ENCODE assay signal across 1 cellular context in genomic region chr20:22385602-22386299, GRCh38.
A peak's percentile ranks its signal among the peaks of the same experiment; 100 is the strongest.
TF ChIP-seq lines count a peak whose summit lies in the region.

No MANE protein-coding gene starts in this region.

TF ChIP-seq in HepG2, 621 proteins besides CTCF, POLR2A, EP300 and RAD21 (continued from another document and continues in another):
- no peak for TF ChIP-seq ZNF687 (CRISPR knock-in tag; IDR thresholded peaks at IDR 0.05)
- no peak for TF ChIP-seq SUZ12 (IDR thresholded peaks at IDR 0.05; ENCODE audit: low read depth, low read length)
- TF ChIP-seq KAT2B (IDR thresholded peaks at IDR 0.05; ENCODE audit: borderline replicate concordance, low read depth, low read length), result no peak
- no peak for TF ChIP-seq ZNF792 (CRISPR knock-in tag; IDR thresholded peaks at IDR 0.05)
- TF ChIP-seq HDAC1 (CRISPR knock-in tag; IDR thresholded peaks at IDR 0.05), result no peak
- TF ChIP-seq TCF12 (IDR thresholded peaks at IDR 0.05), result no peak
- no peak for TF ChIP-seq TCF12 (CRISPR knock-in tag; IDR thresholded peaks at IDR 0.05)
- TF ChIP-seq, protein P1, sequence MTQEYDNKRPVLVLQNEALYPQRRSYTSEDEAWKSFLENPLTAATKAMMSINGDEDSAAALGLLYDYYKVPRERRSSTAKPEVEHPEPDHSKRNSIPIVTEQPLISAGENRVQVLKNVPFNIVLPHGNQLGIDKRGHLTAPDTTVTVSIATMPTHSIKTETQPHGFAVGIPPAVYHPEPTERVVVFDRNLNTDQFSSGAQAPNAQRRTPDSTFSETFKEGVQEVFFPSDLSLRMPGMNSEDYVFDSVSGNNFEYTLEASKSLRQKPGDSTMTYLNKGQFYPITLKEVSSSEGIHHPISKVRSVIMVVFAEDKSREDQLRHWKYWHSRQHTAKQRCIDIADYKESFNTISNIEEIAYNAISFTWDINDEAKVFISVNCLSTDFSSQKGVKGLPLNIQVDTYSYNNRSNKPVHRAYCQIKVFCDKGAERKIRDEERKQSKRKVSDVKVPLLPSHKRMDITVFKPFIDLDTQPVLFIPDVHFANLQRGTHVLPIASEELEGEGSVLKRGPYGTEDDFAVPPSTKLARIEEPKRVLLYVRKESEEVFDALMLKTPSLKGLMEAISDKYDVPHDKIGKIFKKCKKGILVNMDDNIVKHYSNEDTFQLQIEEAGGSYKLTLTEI (CRISPR knock-in tag; conservative IDR thresholded peaks at IDR 0.05), result no peak
- TF ChIP-seq ZUFSP (CRISPR knock-in tag; IDR thresholded peaks at IDR 0.05; ENCODE audit: borderline replicate concordance), result no peak
- TF ChIP-seq, protein P2, sequence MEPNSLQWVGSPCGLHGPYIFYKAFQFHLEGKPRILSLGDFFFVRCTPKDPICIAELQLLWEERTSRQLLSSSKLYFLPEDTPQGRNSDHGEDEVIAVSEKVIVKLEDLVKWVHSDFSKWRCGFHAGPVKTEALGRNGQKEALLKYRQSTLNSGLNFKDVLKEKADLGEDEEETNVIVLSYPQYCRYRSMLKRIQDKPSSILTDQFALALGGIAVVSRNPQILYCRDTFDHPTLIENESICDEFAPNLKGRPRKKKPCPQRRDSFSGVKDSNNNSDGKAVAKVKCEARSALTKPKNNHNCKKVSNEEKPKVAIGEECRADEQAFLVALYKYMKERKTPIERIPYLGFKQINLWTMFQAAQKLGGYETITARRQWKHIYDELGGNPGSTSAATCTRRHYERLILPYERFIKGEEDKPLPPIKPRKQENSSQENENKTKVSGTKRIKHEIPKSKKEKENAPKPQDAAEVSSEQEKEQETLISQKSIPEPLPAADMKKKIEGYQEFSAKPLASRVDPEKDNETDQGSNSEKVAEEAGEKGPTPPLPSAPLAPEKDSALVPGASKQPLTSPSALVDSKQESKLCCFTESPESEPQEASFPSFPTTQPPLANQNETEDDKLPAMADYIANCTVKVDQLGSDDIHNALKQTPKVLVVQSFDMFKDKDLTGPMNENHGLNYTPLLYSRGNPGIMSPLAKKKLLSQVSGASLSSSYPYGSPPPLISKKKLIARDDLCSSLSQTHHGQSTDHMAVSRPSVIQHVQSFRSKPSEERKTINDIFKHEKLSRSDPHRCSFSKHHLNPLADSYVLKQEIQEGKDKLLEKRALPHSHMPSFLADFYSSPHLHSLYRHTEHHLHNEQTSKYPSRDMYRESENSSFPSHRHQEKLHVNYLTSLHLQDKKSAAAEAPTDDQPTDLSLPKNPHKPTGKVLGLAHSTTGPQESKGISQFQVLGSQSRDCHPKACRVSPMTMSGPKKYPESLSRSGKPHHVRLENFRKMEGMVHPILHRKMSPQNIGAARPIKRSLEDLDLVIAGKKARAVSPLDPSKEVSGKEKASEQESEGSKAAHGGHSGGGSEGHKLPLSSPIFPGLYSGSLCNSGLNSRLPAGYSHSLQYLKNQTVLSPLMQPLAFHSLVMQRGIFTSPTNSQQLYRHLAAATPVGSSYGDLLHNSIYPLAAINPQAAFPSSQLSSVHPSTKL (CRISPR knock-in tag; IDR thresholded peaks at IDR 0.05), result peak; percentile 55
- no peak for TF ChIP-seq ZNF746 (CRISPR knock-in tag; IDR thresholded peaks at IDR 0.05)
- no peak for TF ChIP-seq SRSF9 (IDR thresholded peaks at IDR 0.05; ENCODE audit: borderline replicate concordance, insufficient read depth, low read depth, low read length, poor library complexity, severe bottlenecking)
- no peak for TF ChIP-seq RFXAP (CRISPR knock-in tag; IDR thresholded peaks at IDR 0.05; ENCODE audit: borderline replicate concordance)
- no peak for TF ChIP-seq ZNF776 (CRISPR knock-in tag; IDR thresholded peaks at IDR 0.05)
- TF ChIP-seq NCOA5 (CRISPR knock-in tag; IDR thresholded peaks at IDR 0.05), result no peak
- no peak for TF ChIP-seq MAZ (IDR thresholded peaks at IDR 0.05; ENCODE audit: borderline replicate concordance, low read depth, low read length)
- TF ChIP-seq MAZ (CRISPR knock-in tag; IDR thresholded peaks at IDR 0.05; ENCODE audit: low read depth), result no peak
- no peak for TF ChIP-seq TFAP4 (IDR thresholded peaks at IDR 0.05; ENCODE audit: borderline replicate concordance, low read depth)
- TF ChIP-seq, protein P3, sequence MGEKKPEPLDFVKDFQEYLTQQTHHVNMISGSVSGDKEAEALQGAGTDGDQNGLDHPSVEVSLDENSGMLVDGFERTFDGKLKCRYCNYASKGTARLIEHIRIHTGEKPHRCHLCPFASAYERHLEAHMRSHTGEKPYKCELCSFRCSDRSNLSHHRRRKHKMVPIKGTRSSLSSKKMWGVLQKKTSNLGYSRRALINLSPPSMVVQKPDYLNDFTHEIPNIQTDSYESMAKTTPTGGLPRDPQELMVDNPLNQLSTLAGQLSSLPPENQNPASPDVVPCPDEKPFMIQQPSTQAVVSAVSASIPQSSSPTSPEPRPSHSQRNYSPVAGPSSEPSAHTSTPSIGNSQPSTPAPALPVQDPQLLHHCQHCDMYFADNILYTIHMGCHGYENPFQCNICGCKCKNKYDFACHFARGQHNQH (CRISPR knock-in tag; IDR thresholded peaks at IDR 0.05), result 0 out of 2 replicates have a peak, but pooled peaks have one; percentile 13
- no peak for TF ChIP-seq CBFB (CRISPR knock-in tag; IDR thresholded peaks at IDR 0.05)
- TF ChIP-seq SOX5 (CRISPR knock-in tag; IDR thresholded peaks at IDR 0.05; ENCODE audit: borderline replicate concordance), result 0 out of 2 replicates have a peak, but pooled peaks have one; percentile 11
- TF ChIP-seq, protein P4, sequence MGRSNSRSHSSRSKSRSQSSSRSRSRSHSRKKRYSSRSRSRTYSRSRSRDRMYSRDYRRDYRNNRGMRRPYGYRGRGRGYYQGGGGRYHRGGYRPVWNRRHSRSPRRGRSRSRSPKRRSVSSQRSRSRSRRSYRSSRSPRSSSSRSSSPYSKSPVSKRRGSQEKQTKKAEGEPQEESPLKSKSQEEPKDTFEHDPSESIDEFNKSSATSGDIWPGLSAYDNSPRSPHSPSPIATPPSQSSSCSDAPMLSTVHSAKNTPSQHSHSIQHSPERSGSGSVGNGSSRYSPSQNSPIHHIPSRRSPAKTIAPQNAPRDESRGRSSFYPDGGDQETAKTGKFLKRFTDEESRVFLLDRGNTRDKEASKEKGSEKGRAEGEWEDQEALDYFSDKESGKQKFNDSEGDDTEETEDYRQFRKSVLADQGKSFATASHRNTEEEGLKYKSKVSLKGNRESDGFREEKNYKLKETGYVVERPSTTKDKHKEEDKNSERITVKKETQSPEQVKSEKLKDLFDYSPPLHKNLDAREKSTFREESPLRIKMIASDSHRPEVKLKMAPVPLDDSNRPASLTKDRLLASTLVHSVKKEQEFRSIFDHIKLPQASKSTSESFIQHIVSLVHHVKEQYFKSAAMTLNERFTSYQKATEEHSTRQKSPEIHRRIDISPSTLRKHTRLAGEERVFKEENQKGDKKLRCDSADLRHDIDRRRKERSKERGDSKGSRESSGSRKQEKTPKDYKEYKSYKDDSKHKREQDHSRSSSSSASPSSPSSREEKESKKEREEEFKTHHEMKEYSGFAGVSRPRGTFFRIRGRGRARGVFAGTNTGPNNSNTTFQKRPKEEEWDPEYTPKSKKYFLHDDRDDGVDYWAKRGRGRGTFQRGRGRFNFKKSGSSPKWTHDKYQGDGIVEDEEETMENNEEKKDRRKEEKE (IDR thresholded peaks at IDR 0.05), result no peak
- TF ChIP-seq RBM22 (optimal IDR thresholded peaks at IDR 0.05; ENCODE audit: low read length), result no peak
- no peak for TF ChIP-seq SKI (IDR thresholded peaks at IDR 0.05; ENCODE audit: partially characterized antibody)
- no peak for TF ChIP-seq POGZ (CRISPR knock-in tag; IDR thresholded peaks at IDR 0.05)
- no peak for TF ChIP-seq ZNF607 (CRISPR knock-in tag; IDR thresholded peaks at IDR 0.05; ENCODE audit: borderline replicate concordance)
- TF ChIP-seq ZNF780A (CRISPR knock-in tag; IDR thresholded peaks at IDR 0.05), result no peak
- TF ChIP-seq, protein P5, sequence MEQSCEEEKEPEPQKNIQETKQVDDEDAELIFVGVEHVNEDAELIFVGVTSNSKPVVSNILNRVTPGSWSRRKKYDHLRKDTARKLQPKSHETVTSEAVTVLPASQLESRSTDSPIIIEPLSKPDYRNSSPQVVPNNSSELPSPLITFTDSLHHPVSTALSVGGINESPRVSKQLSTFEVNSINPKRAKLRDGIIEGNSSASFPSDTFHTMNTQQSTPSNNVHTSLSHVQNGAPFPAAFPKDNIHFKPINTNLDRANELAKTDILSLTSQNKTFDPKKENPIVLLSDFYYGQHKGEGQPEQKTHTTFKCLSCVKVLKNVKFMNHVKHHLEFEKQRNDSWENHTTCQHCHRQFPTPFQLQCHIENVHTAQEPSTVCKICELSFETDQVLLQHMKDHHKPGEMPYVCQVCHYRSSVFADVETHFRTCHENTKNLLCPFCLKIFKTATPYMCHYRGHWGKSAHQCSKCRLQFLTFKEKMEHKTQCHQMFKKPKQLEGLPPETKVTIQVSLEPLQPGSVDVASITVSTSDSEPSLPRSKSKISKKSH (CRISPR knock-in tag; IDR thresholded peaks at IDR 0.05; ENCODE audit: borderline replicate concordance), result no peak
- no peak for TF ChIP-seq ZNF451 (CRISPR knock-in tag; IDR thresholded peaks at IDR 0.05)
- TF ChIP-seq ZNF710 (CRISPR knock-in tag; IDR thresholded peaks at IDR 0.05; ENCODE audit: borderline replicate concordance), result no peak
- no peak for TF ChIP-seq NFIB (CRISPR knock-in tag; IDR thresholded peaks at IDR 0.05; ENCODE audit: borderline replicate concordance)
- no peak for TF ChIP-seq ZNF589 (CRISPR knock-in tag; conservative IDR thresholded peaks at IDR 0.05)
- no peak for TF ChIP-seq ONECUT2 (CRISPR knock-in tag; IDR thresholded peaks at IDR 0.05)
- TF ChIP-seq ZNF614 (CRISPR knock-in tag; IDR thresholded peaks at IDR 0.05; ENCODE audit: borderline replicate concordance), result 0 out of 2 replicates have a peak, but pooled peaks have one; percentile 67
- no peak for TF ChIP-seq TEF (CRISPR knock-in tag; IDR thresholded peaks at IDR 0.05)
- TF ChIP-seq ZNF160 (CRISPR knock-in tag; IDR thresholded peaks at IDR 0.05), result no peak
- TF ChIP-seq YEATS2 (CRISPR knock-in tag; IDR thresholded peaks at IDR 0.05; ENCODE audit: borderline replicate concordance), result no peak
- no peak for TF ChIP-seq ZNF253 (CRISPR knock-in tag; IDR thresholded peaks at IDR 0.05; ENCODE audit: borderline replicate concordance)
